25 cellular contexts compared by ENCODE assay signal in the genomic region with DNA sequence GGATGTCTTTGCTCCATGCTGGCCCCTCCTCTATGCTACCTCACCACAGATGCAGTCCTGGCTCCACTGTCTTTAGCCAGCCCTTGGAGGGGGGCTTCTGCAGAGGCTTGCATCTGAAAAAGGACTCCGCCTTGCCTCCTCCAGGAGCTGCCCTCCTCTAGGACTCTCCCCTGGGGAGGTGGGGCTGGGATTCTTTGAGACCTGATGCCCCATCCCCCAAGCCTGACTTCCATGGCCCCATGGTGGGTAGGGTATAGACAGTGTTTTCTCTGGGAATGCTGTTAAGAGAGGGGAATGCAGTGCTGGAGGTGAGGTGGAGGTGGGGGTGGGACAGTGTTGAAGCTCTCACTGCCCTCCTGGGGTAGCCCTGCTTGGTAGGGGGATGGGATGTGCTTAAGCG. TPM values are rescaled to one million over a fixed set of nuclear protein-coding genes. Genes with fewer than 3 reads are reported as not detected.
A peak's percentile ranks its signal among the peaks of the same experiment; 100 is the strongest.
DNase-seq lines count a peak whose midpoint lies in the region; ATAC-seq, FAIRE-seq and TF ChIP-seq lines count a peak whose summit lies in the region.
"Had no signal": no experiment of that assay in that cellular context is flagged by ENCODE, and none has a peak within 500 bp of the region (broad histone marks: within the 10 kb centered on the region; RNA-seq: fewer than 3 reads in every experiment).

No MANE protein-coding gene starts in this region.

- peaks cover 68% of the 10 kb centered on the region for H3K36me3 Mint-ChIP-seq in GM23338 (ENCODE audit: low read depth)
- peaks cover 4% of the 10 kb centered on the region for H3K36me3 Mint-ChIP-seq in T-helper 17 cell (ENCODE audit: low read depth)

- peaks cover 50% of the 10 kb centered on the region for H3K4me1 Mint-ChIP-seq in GM23338
- H3K4me1 Mint-ChIP-seq in T-helper 17 cell, result peaks cover 40% of the 10 kb centered on the region

- H3F3A ChIP-seq in GM23338 (replicated peaks; ENCODE audit: low read depth), result peaks cover 19% of the 10 kb centered on the region; the same call in 1 of the 2 replicates

- H3K36me3 ChIP-seq in BLaER1 treated with 17β-estradiol and CSF1 and Interleukin-3, amounts not matched to agents 10 nM and 100 nM, result peaks cover 24 to 66% (median 61%) of the 10 kb centered on the region in 11 experiments
- peaks cover 14% of the 10 kb centered on the region; the same call in 1 of the 2 replicates for H3K36me3 ChIP-seq in GM23338 (ENCODE audit: insufficient read depth)
- H3K36me3 ChIP-seq in iPS-18a (ENCODE audit: control insufficient read depth, low read depth, low read length), result peaks cover 14% of the 10 kb centered on the region
- H3K36me3 ChIP-seq in colonic mucosa, result peaks cover 17% of the 10 kb centered on the region
- H3K36me3 ChIP-seq in pancreas, result peaks cover 4 to 43% (median 28%) of the 10 kb centered on the region in 3 donors

- no peaks in the 10 kb centered on the region for H3K9me3 Mint-ChIP-seq in GM23338
- H3K9me3 Mint-ChIP-seq: activated CD4-positive, alpha-beta T cell treated with anti-CD3 and anti-CD28 coated beads, Interleukin-2, amount 10 ng/mL, durations not matched to agents 24 days and 14 days; nephron progenitor cell had no signal

- H3K9me2 ChIP-seq in GM23338 (ENCODE audit: insufficient read depth), result no peaks in the 10 kb centered on the region

- ATAC-seq in GM23338 (peak; percentile 91), T-helper 17 cell (no peak), pancreas (no peak)
- ATAC-seq: mucosa of descending colon, sciatic nerve had no signal

- WGBS in pancreas, 2 donors, result 98 to 100% methylated on average over 2 of the region's 2 CpGs

- DNase-seq in GM23338 (ENCODE audit: low spot score) (peak; percentile 96), T-helper 17 cell (no peak), NOMO-1 treated with DMSO at 0.1 percent for 48 hours (lab: John Stamatoyannopoulos, UW; ENCODE audit: unreplicated experiment) (no peak), colonic mucosa (no peak), pancreas (no peak), cerebellar cortex (ENCODE audit: low spot score) (no peak)
- DNase-seq: activated CD4-positive, alpha-beta T cell treated with anti-CD3 and anti-CD28 coated beads, Interleukin-2, amount 10 ng/mL, durations not matched to agents 24 days and 14 days; activated CD8-positive, alpha-beta memory T cell treated with anti-CD3 and anti-CD28 coated beads, Interleukin-2, amount 50 U/mL, for 4 hours; cerebellar nuclear complex; DMS53; effector CD4-positive, alpha-beta T cell; foreskin fibroblast; GDM1; GM23248; mucosa of descending colon; NCI-H1092; NCI-H1930; NCI-H526 treated with DMSO at 0.1 percent for 48 hours; nephron progenitor cell; trophoblast cell had no signal

- peaks cover 59 to 86% (median 78%) of the 10 kb centered on the region in 10 experiments for H3K4me1 ChIP-seq in BLaER1 treated with 17β-estradiol and CSF1 and Interleukin-3, amounts not matched to agents 10 nM and 100 nM
- peaks cover 13% of the 10 kb centered on the region for H3K4me1 ChIP-seq in GM23338 (ENCODE audit: insufficient read depth)
- H3K4me1 ChIP-seq in iPS-18a (ENCODE audit: control insufficient read depth, low read depth, low read length), result peaks cover 19% of the 10 kb centered on the region
- no peaks in the 10 kb centered on the region for H3K4me1 ChIP-seq in colonic mucosa
- H3K4me1 ChIP-seq in pancreas, result no peaks in the 10 kb centered on the region

- H3K27me3 Mint-ChIP-seq in GM23338 (ENCODE audit: insufficient read depth, low read depth, poor library complexity), result peaks cover 11% of the 10 kb centered on the region
- no peaks in the 10 kb centered on the region for H3K27me3 Mint-ChIP-seq in T-helper 17 cell
- H3K27me3 Mint-ChIP-seq: activated CD4-positive, alpha-beta T cell treated with anti-CD3 and anti-CD28 coated beads, Interleukin-2, amount 10 ng/mL, durations not matched to agents 24 days and 14 days had no signal

- H3K4me3 Mint-ChIP-seq in GM23338 (0 out of 3 replicates have a peak overlapping the region, but pooled peaks have one; percentile 17), T-helper 17 cell (no peak overlapping the region)
- H3K4me3 Mint-ChIP-seq: activated CD4-positive, alpha-beta T cell treated with anti-CD3 and anti-CD28 coated beads, Interleukin-2, amount 10 ng/mL, durations not matched to agents 24 days and 14 days; nephron progenitor cell had no signal

- H3K79me2 ChIP-seq in GM23338 (replicated peaks; ENCODE audit: insufficient read depth), result peaks cover 60% of the 10 kb centered on the region

- peak overlapping the region in 10 of 11 experiments; percentile 43 to 98 (median 88); a peak in 18 of 22 replicates for H3K4me2 ChIP-seq in BLaER1 treated with 17β-estradiol and CSF1 and Interleukin-3, amounts not matched to agents 10 nM and 100 nM
- H3K4me2 ChIP-seq in GM23338, result peak overlapping the region; percentile 48; the same call in 1 of the 2 replicates

- no peak for FAIRE-seq in pancreas (lab: Jason Lieb, UNC)
- FAIRE-seq: keratinocyte had no signal

- intact Hi-C loops in colonic mucosa (cut with DNase I) (no loop called here), pancreas (cut with DNase I) (no loop called here)

- H4K20me1 ChIP-seq in BLaER1 treated with 17β-estradiol and CSF1 and Interleukin-3, amounts not matched to agents 10 nM and 100 nM, result peaks cover 9 to 95% (median 33%) of the 10 kb centered on the region in 11 experiments; a peak in 18 of 22 replicates
- peaks cover 6% of the 10 kb centered on the region for H4K20me1 ChIP-seq in GM23338 (replicated peaks; ENCODE audit: insufficient read depth)

- H3K9me3 ChIP-seq in BLaER1 treated with 17β-estradiol and CSF1 and Interleukin-3, amounts not matched to agents 10 nM and 100 nM (replicated peaks in 1 of 11), result no peaks in the 10 kb centered on the region
- H3K9me3 ChIP-seq in T-helper 17 cell (ENCODE audit: control insufficient read depth, low read length, poor library complexity, severe bottlenecking) (no peaks in the 10 kb centered on the region), iPS-18a (ENCODE audit: control insufficient read depth, low read depth, low read length) (no peaks in the 10 kb centered on the region), colonic mucosa (no peaks in the 10 kb centered on the region), pancreas (no peaks in the 10 kb centered on the region)
- H3K9me3 ChIP-seq: mucosa of descending colon had no signal

- no peaks in the 10 kb centered on the region for H3K27me3 ChIP-seq in BLaER1 treated with 17β-estradiol and CSF1 and Interleukin-3, amounts not matched to agents 10 nM and 100 nM
- H3K27me3 ChIP-seq in GM23338 (ENCODE audit: insufficient read depth) (no peaks in the 10 kb centered on the region), iPS-18a (ENCODE audit: control insufficient read depth, insufficient read depth, low read length) (no peaks in the 10 kb centered on the region), colonic mucosa (no peaks in the 10 kb centered on the region), pancreas (no peaks in the 10 kb centered on the region)

- H3K9ac ChIP-seq in BLaER1 treated with 17β-estradiol and CSF1 and Interleukin-3, amounts not matched to agents 10 nM and 100 nM, result no peak overlapping the region
- H3K9ac ChIP-seq in iPS-18a (ENCODE audit: low read length) (peak overlapping the region; percentile 8), colonic mucosa (ENCODE audit: low read depth in 2 of 2, low read length in 2 of 2) (no peak overlapping the region)
- H3K9ac ChIP-seq: GM23248 had no signal

- H3K4me3 ChIP-seq in BLaER1 treated with 17β-estradiol and CSF1 and Interleukin-3, amounts not matched to agents 10 nM and 100 nM, result no peak overlapping the region
- H3K4me3 ChIP-seq in GM23338, result no peak overlapping the region
- H3K4me3 ChIP-seq in iPS-18a (ENCODE audit: low read length), result peak overlapping the region; percentile 6
- H3K4me3 ChIP-seq in colonic mucosa, result no peak overlapping the region
- no peak overlapping the region for H3K4me3 ChIP-seq in pancreas
- H3K4me3 ChIP-seq: GM23248, mucosa of descending colon, SK-N-MC had no signal

- H3K27ac ChIP-seq in BLaER1 treated with 17β-estradiol and CSF1 and Interleukin-3, amounts not matched to agents 10 nM and 100 nM, result peak overlapping the region in 2 of 11 experiments; percentile 16 to 27; a peak in 1 of 22 replicates
- H3K27ac ChIP-seq in GM23338 (ENCODE audit: low read depth) (peak overlapping the region; percentile 88), iPS-18a (ENCODE audit: low read length) (no peak overlapping the region), colonic mucosa (no peak overlapping the region), pancreas (no peak overlapping the region)
- H3K27ac ChIP-seq: GM23248, SK-N-MC had no signal

- H3K27ac Mint-ChIP-seq in GM23338 (peak overlapping the region; percentile 97), T-helper 17 cell (peak overlapping the region; percentile 60)
- H3K27ac Mint-ChIP-seq: activated CD4-positive, alpha-beta T cell treated with anti-CD3 and anti-CD28 coated beads, Interleukin-2, amount 10 ng/mL, durations not matched to agents 24 days and 14 days; nephron progenitor cell had no signal

- no peak for TF ChIP-seq CTCF in GM23338 (conservative IDR thresholded peaks at IDR 0.05; ENCODE audit: low read depth in 2 of 2)
- no peak for TF ChIP-seq CTCF in colonic mucosa (IDR thresholded peaks at IDR 0.05)
- no peak for TF ChIP-seq CTCF in pancreas (IDR thresholded peaks at IDR 0.05)

- H2AFZ ChIP-seq in GM23338, result no peak overlapping the region
- H2AFZ ChIP-seq: GM23248 had no signal

RNA-seq across cellular contexts. Expression of a gene that starts 14.3 kb away (rescaled TPM):
- 31.9 and 40.8 TPM in 2 replicates for total RNA-seq in GM23338 (2014; rRNA removed; shearing (Covaris generic))
- polyA plus RNA-seq in GM23338 (2016; fragmentation: Nextera tagmentation; extraction: Ambion mirVana), result 15.9 and 16.2 TPM in 2 replicates
- total RNA-seq in T-helper 17 cell, result 100 to 1,000 TPM; 129 to 138 TPM
- 10 to 100 TPM; 24.1 to 33.3 TPM for total RNA-seq in colonic mucosa
- total RNA-seq in pancreas, result 10 to 100 TPM; 25.7 to 42.7 (median 27.4) TPM
- 10 to 100 TPM in 1 of 2 donors, 1 to 10 TPM in 1; 9.6 to 12.6 TPM for polyA plus RNA-seq in pancreas
